13 cellular contexts compared by ENCODE assay signal in genomic region chr5:59099995-59100345, GRCh38.
DNase-seq lines count a peak whose midpoint lies in the region; ATAC-seq and TF ChIP-seq lines count a peak whose summit lies in the region.
"Had no signal": no experiment of that assay in that cellular context is flagged by ENCODE, and none has a peak within 500 bp of the region (broad histone marks: within the 10 kb centered on the region; RNA-seq: fewer than 3 reads in every experiment).

No MANE protein-coding gene starts in this region.

- peaks cover 18% of the 10 kb centered on the region for H3K4me1 ChIP-seq in CD8-positive, alpha-beta T cell (ENCODE audit: insufficient read depth, low read length)

- CTCF ChIA-PET in CD8-positive, alpha-beta T cell (lab: Charles Lee) = no interaction called here

- no peaks in the 10 kb centered on the region for H3K27me3 Mint-ChIP-seq in CD8-positive, alpha-beta T cell (ENCODE audit: low read depth)
- H3K27me3 Mint-ChIP-seq in HFFc6 (ENCODE audit: insufficient read depth) = peaks cover 2% of the 10 kb centered on the region; the same call in 1 of the 2 replicates
- H3K27me3 Mint-ChIP-seq in activated naive CD8-positive, alpha-beta T cell treated with anti-CD3 and anti-CD28 coated beads, Interleukin-2, amount 10 ng/mL, durations not matched to agents 7 days and 5 days = no peaks in the 10 kb centered on the region
- no peaks in the 10 kb centered on the region for H3K27me3 Mint-ChIP-seq in natural killer cell (ENCODE audit: low read depth in 2 of 2)
- H3K27me3 Mint-ChIP-seq: brain had no signal

- POLR2A ChIA-PET in CD8-positive, alpha-beta T cell (lab: Charles Lee) = interaction anchor here (1.0 to 1.9 kb wide), 3 partner anchors 24 to 61 kb away, joined by 3 to 5 read pairs (median 3); no protein-coding TSS in a partner anchor
- POLR2A ChIA-PET in activated naive CD8-positive, alpha-beta T cell treated with anti-CD3 and anti-CD28 coated beads, Interleukin-2, amount 10 ng/mL, durations not matched to agents 7 days and 5 days (lab: Charles Lee) = interaction anchor here (1.5 to 4.4 kb wide), 4 partner anchors 24 to 61 kb away, joined by 7 to 23 read pairs (median 8); no protein-coding TSS in a partner anchor

- no peak overlapping the region for H3K27ac ChIP-seq in CD8-positive, alpha-beta T cell (ENCODE audit: low read depth, low read length)
- H3K27ac ChIP-seq: esophagus muscularis mucosa, left ventricle myocardium inferior had no signal

- H3K9me3 Mint-ChIP-seq in CD8-positive, alpha-beta T cell = no peaks in the 10 kb centered on the region
- H3K9me3 Mint-ChIP-seq in HFFc6 (no peaks in the 10 kb centered on the region), natural killer cell (no peaks in the 10 kb centered on the region)
- peaks cover 1% of the 10 kb centered on the region for H3K9me3 Mint-ChIP-seq in activated naive CD8-positive, alpha-beta T cell treated with anti-CD3 and anti-CD28 coated beads, Interleukin-2, amount 10 ng/mL, durations not matched to agents 7 days and 5 days
- H3K9me3 Mint-ChIP-seq: brain had no signal

- H3K4me1 Mint-ChIP-seq in CD8-positive, alpha-beta T cell (ENCODE audit: low read depth) = peaks cover 34% of the 10 kb centered on the region
- H3K4me1 Mint-ChIP-seq in HFFc6 (ENCODE audit: low read depth) = peaks cover 43% of the 10 kb centered on the region
- peaks cover 47% of the 10 kb centered on the region for H3K4me1 Mint-ChIP-seq in activated naive CD8-positive, alpha-beta T cell treated with anti-CD3 and anti-CD28 coated beads, Interleukin-2, amount 10 ng/mL, durations not matched to agents 7 days and 5 days
- peaks cover 43 to 46% of the 10 kb centered on the region in 2 donors for H3K4me1 Mint-ChIP-seq in natural killer cell

- no peaks in the 10 kb centered on the region for H3K36me3 ChIP-seq in CD8-positive, alpha-beta T cell (ENCODE audit: insufficient read depth, low read length)
- H3K36me3 ChIP-seq: esophagus muscularis mucosa, left ventricle myocardium inferior had no signal

- intact Hi-C loops in CD8-positive, alpha-beta T cell (cut with DNase I, micrococcal nuclease) = loop anchor here (1.0 to 2.0 kb wide), 4 partner anchors 15 to 61 kb away; no protein-coding TSS in a partner anchor
- intact Hi-C loops in natural killer cell (cut with micrococcal nuclease) (loop anchor here (1.0 kb wide), 5 partner anchors 23 to 257 kb away; no protein-coding TSS in a partner anchor), Right ventricle myocardium inferior (cut with DNase I) (no loop called here)

- no peak for ATAC-seq in CD8-positive, alpha-beta T cell
- no peak for ATAC-seq in activated naive CD8-positive, alpha-beta T cell treated with anti-CD3 and anti-CD28 coated beads, Interleukin-2, amount 10 ng/mL, durations not matched to agents 7 days and 5 days (ENCODE audit: low read depth)
- no peak for ATAC-seq in natural killer cell
- ATAC-seq in Right ventricle myocardium inferior = no peak
- ATAC-seq: sciatic nerve had no signal

- peak overlapping the region; percentile 50 for H3K27ac Mint-ChIP-seq in CD8-positive, alpha-beta T cell
- H3K27ac Mint-ChIP-seq in HFFc6 (peak overlapping the region; percentile 11; the same call in 1 of the 2 replicates), natural killer cell (peak overlapping the region; percentile 88 to 94)
- peak overlapping the region; percentile 80 for H3K27ac Mint-ChIP-seq in activated naive CD8-positive, alpha-beta T cell treated with anti-CD3 and anti-CD28 coated beads, Interleukin-2, amount 10 ng/mL, durations not matched to agents 7 days and 5 days

- H3K4me3 ChIP-seq in CD8-positive, alpha-beta T cell (ENCODE audit: low read depth, low read length) = no peak overlapping the region
- H3K4me3 ChIP-seq: esophagus muscularis mucosa, left ventricle myocardium inferior had no signal

- no peak for DNase-seq in CD8-positive, alpha-beta T cell
- no peak for DNase-seq in HFFc6
- no peak for DNase-seq in activated naive CD8-positive, alpha-beta T cell treated with anti-CD3 and anti-CD28 coated beads, Interleukin-2, amount 10 ng/mL, durations not matched to agents 7 days and 5 days
- DNase-seq in natural killer cell = no peak
- DNase-seq in dedifferentiated amniotic fluid mesenchymal stem cell (ENCODE audit: extremely low spot score) = no peak
- DNase-seq in CD1c-positive myeloid dendritic cell (ENCODE audit: extremely low spot score) = no peak
- DNase-seq in Right ventricle myocardium inferior (ENCODE audit: missing footprints) = no peak
- DNase-seq: left ventricle myocardium inferior, MV-4-11, NCI-H1930 had no signal

- H3K4me3 Mint-ChIP-seq in CD8-positive, alpha-beta T cell = no peak overlapping the region
- H3K4me3 Mint-ChIP-seq in HFFc6 (no peak overlapping the region), natural killer cell (peak overlapping the region; percentile 63)
- peak overlapping the region; percentile 36 for H3K4me3 Mint-ChIP-seq in activated naive CD8-positive, alpha-beta T cell treated with anti-CD3 and anti-CD28 coated beads, Interleukin-2, amount 10 ng/mL, durations not matched to agents 7 days and 5 days
- H3K4me3 Mint-ChIP-seq: brain had no signal

- TF ChIP-seq CTCF in CD8-positive, alpha-beta T cell (IDR thresholded peaks at IDR 0.05) = no peak
- TF ChIP-seq CTCF in HFFc6 (IDR thresholded peaks at IDR 0.05) (no peak), natural killer cell (IDR thresholded peaks at IDR 0.05) (no peak)

- no peaks in the 10 kb centered on the region for H3K36me3 Mint-ChIP-seq in CD8-positive, alpha-beta T cell
- H3K36me3 Mint-ChIP-seq in HFFc6 (ENCODE audit: low read depth) = no peaks in the 10 kb centered on the region
- peaks cover 8% of the 10 kb centered on the region for H3K36me3 Mint-ChIP-seq in activated naive CD8-positive, alpha-beta T cell treated with anti-CD3 and anti-CD28 coated beads, Interleukin-2, amount 10 ng/mL, durations not matched to agents 7 days and 5 days
- H3K36me3 Mint-ChIP-seq in natural killer cell = no peaks in the 10 kb centered on the region
- H3K36me3 Mint-ChIP-seq: brain had no signal

- H3K27me3 ChIP-seq in CD8-positive, alpha-beta T cell (ENCODE audit: insufficient read depth, low read length) = no peaks in the 10 kb centered on the region
- H3K27me3 ChIP-seq: esophagus muscularis mucosa had no signal

- no peaks in the 10 kb centered on the region for H3K9me3 ChIP-seq in CD8-positive, alpha-beta T cell (ENCODE audit: low read length)
- H3K9me3 ChIP-seq: esophagus muscularis mucosa, left ventricle myocardium inferior had no signal

Comparison
In these comparisons a context has a peak if more than half of its experiments do, and no peak if none do; other contexts are left out.
1. H3K27ac Mint-ChIP-seq: peak in every context shown above with its lines; median percentile 91 in natural killer cell; 80 in activated naive CD8-positive, alpha-beta T cell treated with anti-CD3 and anti-CD28 coated beads, Interleukin-2, amount 10 ng/mL, durations not matched to agents 7 days and 5 days; 50 in CD8-positive, alpha-beta T cell; 11 in HFFc6.
2. H3K4me3 Mint-ChIP-seq: peak in activated naive CD8-positive, alpha-beta T cell treated with anti-CD3 and anti-CD28 coated beads, Interleukin-2, amount 10 ng/mL, durations not matched to agents 7 days and 5 days (single experiment) and natural killer cell (single experiment); none in CD8-positive, alpha-beta T cell (single experiment) and HFFc6 (single experiment).